ENCODE assay signal across 29 cellular contexts in the genomic region with DNA sequence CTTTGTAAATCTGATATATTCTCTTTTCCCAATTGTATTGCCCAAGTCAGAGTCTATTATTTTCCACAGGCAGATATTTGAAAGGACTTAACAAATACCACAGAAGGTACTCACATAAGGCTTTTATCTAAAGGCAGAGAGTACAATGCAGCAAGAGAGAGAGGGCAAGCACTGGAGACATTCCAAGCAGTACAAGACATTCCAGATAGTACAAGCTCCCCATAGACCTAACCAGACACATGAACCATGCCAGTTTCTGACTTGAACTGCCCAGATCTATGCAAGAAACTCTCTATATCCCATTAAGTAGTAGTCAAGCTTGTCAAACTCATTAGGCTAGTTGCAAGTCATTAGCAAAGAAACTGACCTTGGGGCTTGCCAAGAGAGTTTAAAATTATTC. TPM values are rescaled to one million over a fixed set of nuclear protein-coding genes. Genes with fewer than 3 reads are reported as not detected.
"Had no signal": no experiment of that assay in that cellular context is flagged by ENCODE, and none has a peak within 500 bp of the region (broad histone marks: within the 10 kb centered on the region; RNA-seq: fewer than 3 reads in every experiment).

No MANE protein-coding gene starts in this region.

- H3K27me3 ChIP-seq: adrenal gland had no signal

- H3K36me3 ChIP-seq: adrenal gland had no signal

- ATAC-seq: activated T-cell treated with anti-CD3 and anti-CD28 coated beads, Interleukin-2, amount 50 U/mL, for 72 hours; Right ventricle myocardium inferior; T-cell had no signal

- H3K27ac ChIP-seq: SK-N-MC, VCaP had no signal

- H3K4me1 ChIP-seq: adrenal gland had no signal

- H3K9me3 ChIP-seq: adrenal gland had no signal

- DNase-seq: activated CD4-positive, alpha-beta memory T cell treated with anti-CD3 and anti-CD28 coated beads for 36 hours; activated CD4-positive, alpha-beta T cell treated with anti-CD3 and anti-CD28 coated beads, Interleukin-2, amount 10 ng/mL, durations not matched to agents 7 days and 5 days; activated CD4-positive, CD25-positive, alpha-beta regulatory T cell; activated CD8-positive, alpha-beta memory T cell treated with anti-CD3 and anti-CD28 coated beads for 24 hours; activated naive CD4-positive, alpha-beta T cell treated with anti-CD3 and anti-CD28 coated beads, Interleukin-2, amount 50 U/mL, for 16 hours; activated naive CD8-positive, alpha-beta T cell treated with anti-CD3 and anti-CD28 coated beads, Interleukin-2, amount 10 ng/mL, durations not matched to agents 7 days and 5 days; activated T-cell treated with anti-CD3 and anti-CD28 coated beads, Interleukin-2, amount 50 U/mL, for 72 hours; adrenal gland; anterior cingulate cortex; KG1; NCI-H1092; NCI-H1417; NCI-H1930; NCI-H2171 treated with DMSO at 0.1 percent for 48 hours; NCI-H226; NCI-H526; NCI-H774; T-cell had no signal

- H3K4me3 ChIP-seq: adrenal gland, SK-N-MC had no signal

RNA-seq across cellular contexts. Expression of gene MS4A6E, which starts 11.2 kb away (rescaled TPM):
- total RNA-seq: activated CD4-positive, alpha-beta memory T cell treated with anti-CD3 and anti-CD28 coated beads for 36 hours; activated CD4-positive, alpha-beta T cell treated with anti-CD3 and anti-CD28 coated beads, Interleukin-2, amount 10 ng/mL, durations not matched to agents 7 days and 5 days; activated naive CD8-positive, alpha-beta T cell treated with anti-CD3 and anti-CD28 coated beads, Interleukin-2, amount 10 ng/mL, durations not matched to agents 7 days and 5 days; activated T-cell treated with anti-CD3 and anti-CD28 coated beads, Interleukin-2, amount 50 U/mL, for 72 hours; activated T-helper 2 cell treated with anti-CD3 and anti-CD28 coated beads, Interferon-gamma antibody, Interleukin-2, Interleukin-4, amounts not matched to agents 10 μg/mL and 5 μg/mL and 100 μg/mL, durations not matched to agents 14 hours and 24 hours and 36 hours; adrenal gland; bronchial epithelial cell; LHCN-M2; MCF 10A; NCI-H460; OCI-LY7; Right ventricle myocardium inferior; RPMI7951; T-cell; T-helper 2 cell treated with Interferon-gamma antibody and Interleukin-4, amounts not matched to agents 100 ng/mL and 5 ng/mL, for 36 hours had no signal

RNA-seq across cellular contexts. Expression of gene MS4A4A, which starts 35.4 kb away (rescaled TPM):
- total RNA-seq: activated CD4-positive, alpha-beta memory T cell treated with anti-CD3 and anti-CD28 coated beads for 36 hours; activated CD4-positive, alpha-beta T cell treated with anti-CD3 and anti-CD28 coated beads, Interleukin-2, amount 10 ng/mL, durations not matched to agents 7 days and 5 days; activated T-cell treated with anti-CD3 and anti-CD28 coated beads, Interleukin-2, amount 50 U/mL, for 72 hours; activated T-helper 2 cell treated with anti-CD3 and anti-CD28 coated beads, Interferon-gamma antibody, Interleukin-2, Interleukin-4, amounts not matched to agents 10 μg/mL and 5 μg/mL and 100 μg/mL, durations not matched to agents 14 hours and 24 hours and 36 hours; bronchial epithelial cell; LHCN-M2; MCF 10A; NCI-H460; OCI-LY7; RPMI7951; T-helper 2 cell treated with Interferon-gamma antibody and Interleukin-4, amounts not matched to agents 100 ng/mL and 5 ng/mL, for 36 hours had no signal
